ENCODE assay signal across 8 cellular contexts in the genomic region with DNA sequence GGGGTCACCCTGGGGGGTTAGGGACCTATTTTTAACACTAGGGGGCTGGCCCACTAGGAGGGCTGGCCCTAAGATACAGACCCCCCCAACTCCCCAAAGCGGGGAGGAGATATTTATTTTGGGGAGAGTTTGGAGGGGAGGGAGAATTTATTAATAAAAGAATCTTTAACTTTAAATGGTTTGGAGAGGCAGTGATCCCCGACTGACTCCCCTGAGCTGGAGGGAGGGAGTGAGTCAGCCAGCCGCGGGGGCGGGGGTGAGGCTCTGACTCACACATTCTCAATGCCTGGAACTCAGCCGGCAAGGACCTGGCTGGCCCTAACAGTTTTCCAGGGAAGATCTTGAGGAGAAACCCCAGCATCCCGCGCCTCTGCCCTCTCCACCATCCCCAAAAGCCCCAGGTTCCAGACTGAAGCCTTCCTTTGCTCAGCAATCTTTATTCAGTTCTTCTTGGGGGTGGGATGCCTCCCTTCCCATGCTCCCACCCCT. TPM values are rescaled to one million over a fixed set of nuclear protein-coding genes. Genes with fewer than 3 reads are reported as not detected.
DNase-seq lines count a peak whose midpoint lies in the region; ATAC-seq and TF ChIP-seq lines count a peak whose summit lies in the region.

No MANE protein-coding gene starts in this region.

- no peaks in the 10 kb centered on the region for H3K9me3 Mint-ChIP-seq in chondrocyte (ENCODE audit: low read depth)

- DNase-seq in Karpas-422 (peak; percentile 62), chondrocyte (ENCODE audit: low spot score) (peak; percentile 96), left kidney (ENCODE audit: low read depth, low spot score) (peak; percentile 91), SHP77 (lab: John Stamatoyannopoulos, UW) (no peak)
- DNase-seq in activated CD4-positive, alpha-beta T cell treated with anti-CD3 and anti-CD28 coated beads for 48 hours: peak; percentile 95
- DNase-seq in stimulated activated CD4-positive, alpha-beta T cell treated with anti-CD3 and anti-CD28 coated beads, Interleukin-1b, Interleukin-23, amount 100 ng/mL, for 48 hours: peak; percentile 90

- H3K27ac ChIP-seq in BLaER1 (no peak overlapping the region), Karpas-422 (ENCODE audit: low read length) (peak overlapping the region; percentile 55)

- no peak overlapping the region for H3K4me3 ChIP-seq in BLaER1
- H3K4me3 ChIP-seq in Karpas-422 (ENCODE audit: low read length): peak overlapping the region; percentile 70

- no peaks in the 10 kb centered on the region for H3K27me3 Mint-ChIP-seq in chondrocyte (ENCODE audit: low read depth)

- H3K9me3 ChIP-seq in BLaER1: no peaks in the 10 kb centered on the region
- H3K9me3 ChIP-seq in Karpas-422 (ENCODE audit: low read length): no peaks in the 10 kb centered on the region

- no peak overlapping the region for H2AFZ ChIP-seq in Karpas-422 (ENCODE audit: low read length)

- peak overlapping the region; percentile 99 for H3K27ac Mint-ChIP-seq in chondrocyte (ENCODE audit: unreplicated experiment)

- peak overlapping the region; percentile 91 for H3K4me3 Mint-ChIP-seq in chondrocyte (ENCODE audit: unreplicated experiment)

- H3K4me2 ChIP-seq in BLaER1 (peak overlapping the region; percentile 99), Karpas-422 (ENCODE audit: low read depth, low read length, poor library complexity, severe bottlenecking) (peak overlapping the region; percentile 82)

- H3K27me3 ChIP-seq in BLaER1: peaks cover 30% of the 10 kb centered on the region
- H3K27me3 ChIP-seq in Karpas-422 (ENCODE audit: low read length): no peaks in the 10 kb centered on the region

- H3K9me2 ChIP-seq in Karpas-422 (replicated peaks; ENCODE audit: insufficient read depth, low read length): no peaks in the 10 kb centered on the region

- peaks cover 18% of the 10 kb centered on the region for H3K36me3 Mint-ChIP-seq in chondrocyte (ENCODE audit: low read depth)

- ATAC-seq in GM21360 (IDR thresholded peaks at IDR 0.05; ENCODE audit: unreplicated experiment): no peak

- TF ChIP-seq CTCF in chondrocyte (IDR thresholded peaks at IDR 0.05): no peak

- H3K36me3 ChIP-seq in BLaER1 (peaks cover 20% of the 10 kb centered on the region), Karpas-422 (ENCODE audit: insufficient read depth, low read length) (no peaks in the 10 kb centered on the region; the same call in 1 of the 2 replicates)

- H3K79me2 ChIP-seq in Karpas-422 (ENCODE audit: low read length): peaks cover 4% of the 10 kb centered on the region

- H4K20me1 ChIP-seq in BLaER1: peaks cover 52% of the 10 kb centered on the region
- 0 out of 2 replicates have a peak, but pooled peaks cover 3% of the 10 kb centered on the region for H4K20me1 ChIP-seq in Karpas-422 (ENCODE audit: insufficient read depth, low read depth, low read length)

- H3K9ac ChIP-seq in BLaER1: no peak overlapping the region; the same call in 1 of the 2 replicates
- peak overlapping the region; percentile 78 for H3K9ac ChIP-seq in Karpas-422 (ENCODE audit: low read length)

- peaks cover 29% of the 10 kb centered on the region for H3K4me1 Mint-ChIP-seq in chondrocyte (ENCODE audit: low read depth)

- H3K4me1 ChIP-seq in BLaER1: peaks cover 67% of the 10 kb centered on the region
- peaks cover 42% of the 10 kb centered on the region for H3K4me1 ChIP-seq in Karpas-422 (ENCODE audit: low read length)

RNA-seq across cellular contexts. Expression of gene HCFC1R1, which starts 1.5 kb away (rescaled TPM):
- 51.7 and 67.8 TPM in 2 replicates for total RNA-seq in Karpas-422 (2014; rRNA removed; shearing (Covaris generic); ENCODE audit: low replicate concordance)
- 74.0 to 101 TPM (median 79.3 TPM) in 3 replicates for total RNA-seq in chondrocyte

RNA-seq across cellular contexts. Expression of gene THOC6, which starts 1.6 kb away (rescaled TPM):
- total RNA-seq in Karpas-422 (2014; rRNA removed; shearing (Covaris generic); ENCODE audit: low replicate concordance): 20.0 and 35.8 TPM in 2 replicates
- total RNA-seq in chondrocyte: 27.4 to 33.4 TPM (median 28.8 TPM) in 3 replicates

RNA-seq across cellular contexts. Expression of gene TNFRSF12A, which starts 2.1 kb away (rescaled TPM):
- total RNA-seq in Karpas-422 (2014; rRNA removed; shearing (Covaris generic); ENCODE audit: low replicate concordance): 4.9 and 9.4 TPM in 2 replicates
- total RNA-seq in chondrocyte: 156 to 177 TPM (median 165 TPM) in 3 replicates

RNA-seq across cellular contexts. Expression of gene CLDN6, which starts 4.3 kb away (rescaled TPM):
- total RNA-seq in Karpas-422 (2014; rRNA removed; shearing (Covaris generic); ENCODE audit: low replicate concordance): not detected in 2 replicates
- 0.27 to 0.69 TPM in 2 of 3 replicates, not detected in the other for total RNA-seq in chondrocyte

RNA-seq across cellular contexts. Expression of gene CLDN9, which starts 9.5 kb away (rescaled TPM):
- total RNA-seq in Karpas-422 (2014; rRNA removed; shearing (Covaris generic); ENCODE audit: low replicate concordance): not detected in 2 replicates
- not detected in 3 replicates for total RNA-seq in chondrocyte

Comparison
In these comparisons a context has a peak if more than half of its experiments do, and no peak if none do; other contexts are left out.
1. DNase-seq: peak in Karpas-422 (single experiment), activated CD4-positive, alpha-beta T cell treated with anti-CD3 and anti-CD28 coated beads for 48 hours (single experiment), chondrocyte (single experiment), left kidney (single experiment) and stimulated activated CD4-positive, alpha-beta T cell treated with anti-CD3 and anti-CD28 coated beads, Interleukin-1b, Interleukin-23, amount 100 ng/mL, for 48 hours (single experiment); none in SHP77 (0 of 2).
2. RNA of gene TNFRSF12A, which starts 2.1 kb away (total RNA-seq): 156 to 177 TPM in chondrocyte; 4.9 to 9.4 TPM in Karpas-422; every median in the first group is over 10 times any median in the second.